ENCODE assay signal across 8 cellular contexts in genomic region chr3:179929091-179929529, GRCh38.
DNase-seq lines count a peak whose midpoint lies in the region; ATAC-seq, FAIRE-seq and TF ChIP-seq lines count a peak whose summit lies in the region.

No MANE protein-coding gene starts in this region.

- TF ChIP-seq POLR2A in erythroblast (IDR thresholded peaks at IDR 0.05; ENCODE audit: low read length) = no peak

- peak overlapping the region; percentile 59 for H3K4me2 ChIP-seq in neural progenitor cell

- no peaks in the 10 kb centered on the region for H3K27me3 ChIP-seq in neural progenitor cell

- no peaks in the 10 kb centered on the region for H3K36me3 Mint-ChIP-seq in neural progenitor cell

- H3K27ac ChIP-seq in neural progenitor cell = no peak overlapping the region

- H3F3A ChIP-seq in neural progenitor cell (ENCODE audit: low read depth) = peaks cover 11% of the 10 kb centered on the region

- H3K4me3 Mint-ChIP-seq in neural progenitor cell = no peak overlapping the region

- H3K9me3 Mint-ChIP-seq in neural progenitor cell = no peaks in the 10 kb centered on the region

- H2AFZ ChIP-seq in neural progenitor cell (replicated peaks) = no peak overlapping the region

- DNase-seq in NCI-H446 treated with DMSO at 0.1 percent for 48 hours (lab: John Stamatoyannopoulos, UW) (peak; percentile 30), erythroblast (lab: John Stamatoyannopoulos, UW) (peak; percentile 39 to 68), neural progenitor cell (ENCODE audit: low spot score) (peak; percentile 90), OCI-M2 (lab: John Stamatoyannopoulos, UW; ENCODE audit: unreplicated experiment) (no peak)
- peak; percentile 43 to 64 for DNase-seq in activated CD4-positive, alpha-beta T cell treated with anti-CD3 and anti-CD28 coated beads, Interleukin-2, amount 50 U/mL, for 48 hours

- no peaks in the 10 kb centered on the region for H3K9me3 ChIP-seq in neural progenitor cell (ENCODE audit: low read depth)

- no peak overlapping the region for H3K9ac ChIP-seq in neural progenitor cell

- peaks cover 16% of the 10 kb centered on the region for H3K4me1 Mint-ChIP-seq in neural progenitor cell

- no peaks in the 10 kb centered on the region for H4K20me1 ChIP-seq in neural progenitor cell (ENCODE audit: low read depth)

- ATAC-seq in HG03108 (IDR thresholded peaks at IDR 0.05; ENCODE audit: unreplicated experiment) = peak; percentile 60

- H3K79me2 ChIP-seq in neural progenitor cell (ENCODE audit: low read depth) = no peaks in the 10 kb centered on the region

- TF ChIP-seq CTCF in GM12873 (IDR thresholded peaks at IDR 0.05; ENCODE audit: insufficient read depth, low read depth, low read length, missing control alignments) = peak; percentile 76
- TF ChIP-seq CTCF in neural progenitor cell (IDR thresholded peaks at IDR 0.05) = peak; percentile 94

- H3K36me3 ChIP-seq in neural progenitor cell = no peaks in the 10 kb centered on the region

- H3K27ac Mint-ChIP-seq in neural progenitor cell = no peak overlapping the region

- peak; percentile 76 for FAIRE-seq in A204.1 (lab: Jason Lieb, UNC)

- H3K4me3 ChIP-seq in neural progenitor cell = no peak overlapping the region

- peaks cover 2% of the 10 kb centered on the region for H3K27me3 Mint-ChIP-seq in neural progenitor cell (ENCODE audit: insufficient read depth, low read depth)

- peaks cover 19% of the 10 kb centered on the region for H3K4me1 ChIP-seq in neural progenitor cell
